In genomic region chr12:60926256-60926655, GRCh38 we compare ENCODE assay signal across 19 cellular contexts.
A peak's percentile ranks its signal among the peaks of the same experiment; 100 is the strongest.
DNase-seq lines count a peak whose midpoint lies in the region; TF ChIP-seq lines count a peak whose summit lies in the region.
"Had no signal": no experiment of that assay in that cellular context is flagged by ENCODE, and none has a peak within 500 bp of the region (broad histone marks: within the 10 kb centered on the region; RNA-seq: fewer than 3 reads in every experiment).

No MANE protein-coding gene starts in this region.

- H4K20me1 ChIP-seq in Karpas-422 (ENCODE audit: insufficient read depth, low read depth, low read length), result no peaks in the 10 kb centered on the region

- H3K4me3 ChIP-seq in LNCaP clone FGC (ENCODE audit: low read depth, low read length) (no peak overlapping the region), choroid plexus epithelial cell (ENCODE audit: low read depth, low read length) (no peak overlapping the region), Karpas-422 (ENCODE audit: low read length) (no peak overlapping the region)

- no peaks in the 10 kb centered on the region for H3K79me2 ChIP-seq in Karpas-422 (ENCODE audit: low read length)

- peaks cover 16% of the 10 kb centered on the region; the same call in 1 of the 2 replicates for H3K9me3 ChIP-seq in Karpas-422 (ENCODE audit: low read length)
- H3K9me3 ChIP-seq: BE2C, Caco-2 had no signal

- no peak overlapping the region for H3K27ac Mint-ChIP-seq in activated T-cell treated with anti-CD3 and anti-CD28 coated beads, Interleukin-2, amount 50 U/mL, for 24 hours
- H3K27ac Mint-ChIP-seq: CD4-positive, CD25-positive, alpha-beta regulatory T cell; CD8-positive, alpha-beta memory T cell; HFFc6; IgD-negative memory B cell had no signal

- H3K9me2 ChIP-seq in Karpas-422 (replicated peaks; ENCODE audit: insufficient read depth, low read length), result no peaks in the 10 kb centered on the region

- H3K36me3 ChIP-seq in Karpas-422 (ENCODE audit: insufficient read depth, low read length), result no peaks in the 10 kb centered on the region
- H3K36me3 ChIP-seq: BE2C had no signal

- H3K4me1 Mint-ChIP-seq in activated T-cell treated with anti-CD3 and anti-CD28 coated beads, Interleukin-2, amount 50 U/mL, for 24 hours (ENCODE audit: low read depth), result no peaks in the 10 kb centered on the region
- H3K4me1 Mint-ChIP-seq: CD4-positive, CD25-positive, alpha-beta regulatory T cell; CD8-positive, alpha-beta memory T cell; IgD-negative memory B cell had no signal

- H3K4me2 ChIP-seq in Karpas-422 (ENCODE audit: low read depth, low read length, poor library complexity, severe bottlenecking), result no peak overlapping the region

- peaks cover 2% of the 10 kb centered on the region for H3K9me3 Mint-ChIP-seq in activated T-cell treated with anti-CD3 and anti-CD28 coated beads, Interleukin-2, amount 50 U/mL, for 24 hours

- TF ChIP-seq CTCF in LNCaP clone FGC (IDR thresholded peaks at IDR 0.05; ENCODE audit: control insufficient read depth, extremely low read depth, insufficient read depth) (no peak), choroid plexus epithelial cell (conservative IDR thresholded peaks at IDR 0.05; ENCODE audit: low read depth, low read length) (no peak)

- no peaks in the 10 kb centered on the region for H3K36me3 Mint-ChIP-seq in activated T-cell treated with anti-CD3 and anti-CD28 coated beads, Interleukin-2, amount 50 U/mL, for 24 hours (ENCODE audit: low read depth)
- H3K36me3 Mint-ChIP-seq: CD4-positive, CD25-positive, alpha-beta regulatory T cell; CD8-positive, alpha-beta memory T cell; IgD-negative memory B cell had no signal

- no peak overlapping the region for H3K4me3 Mint-ChIP-seq in activated T-cell treated with anti-CD3 and anti-CD28 coated beads, Interleukin-2, amount 50 U/mL, for 24 hours
- H3K4me3 Mint-ChIP-seq: CD4-positive, CD25-positive, alpha-beta regulatory T cell; CD8-positive, alpha-beta memory T cell; HFFc6; IgD-negative memory B cell had no signal

- H3K27me3 Mint-ChIP-seq in activated T-cell treated with anti-CD3 and anti-CD28 coated beads, Interleukin-2, amount 50 U/mL, for 24 hours, result no peaks in the 10 kb centered on the region
- H3K27me3 Mint-ChIP-seq: CD4-positive, CD25-positive, alpha-beta regulatory T cell; CD8-positive, alpha-beta memory T cell; IgD-negative memory B cell had no signal

- no peak overlapping the region for H2AFZ ChIP-seq in Karpas-422 (ENCODE audit: low read length)

- H3K27me3 ChIP-seq in Karpas-422 (ENCODE audit: low read length), result no peaks in the 10 kb centered on the region
- H3K27me3 ChIP-seq: BE2C had no signal

- no peak overlapping the region for H3K9ac ChIP-seq in Karpas-422 (ENCODE audit: low read length)

- DNase-seq in LNCaP clone FGC (ENCODE audit: low read depth) (peak; percentile 74), NCI-H82 treated with DMSO at 0.1 percent for 48 hours (lab: John Stamatoyannopoulos, UW; ENCODE audit: unreplicated experiment) (peak; percentile 70), choroid plexus epithelial cell (ENCODE audit: low read depth) (peak; percentile 5), NCI-H748 treated with DMSO at 0.1 percent for 48 hours (lab: John Stamatoyannopoulos, UW) (no peak), Karpas-422 (no peak)
- no peak for DNase-seq in activated T-cell treated with anti-CD3 and anti-CD28 coated beads, Interleukin-2, amount 50 U/mL, for 24 hours
- DNase-seq: ACHN; BE2C; C1 segment of cervical spinal cord; Caco-2; CD4-positive, CD25-positive, alpha-beta regulatory T cell; CD8-positive, alpha-beta memory T cell; DMS153; DMS79; GDM1; GOT3; H7; HFFc6 had no signal

- H3K27ac ChIP-seq in Karpas-422 (ENCODE audit: low read length), result no peak overlapping the region

- H3K4me1 ChIP-seq in Karpas-422 (ENCODE audit: low read length), result no peaks in the 10 kb centered on the region
- H3K4me1 ChIP-seq: BE2C, Caco-2 had no signal

Comparison
In these comparisons a context has a peak if more than half of its experiments do, and no peak if none do; other contexts are left out.
1. DNase-seq: peak in LNCaP clone FGC (single experiment), NCI-H82 treated with DMSO at 0.1 percent for 48 hours (single experiment) and choroid plexus epithelial cell (single experiment); none in NCI-H748 treated with DMSO at 0.1 percent for 48 hours (single experiment), Karpas-422 (single experiment) and activated T-cell treated with anti-CD3 and anti-CD28 coated beads, Interleukin-2, amount 50 U/mL, for 24 hours (single experiment).